ENCODE assay signal across 8 cellular contexts in genomic region chr9:23851024-23851629, GRCh38. TPM values are rescaled to one million over a fixed set of nuclear protein-coding genes. Genes with fewer than 3 reads are reported as not detected.
DNase-seq lines count a peak whose midpoint lies in the region; ATAC-seq and TF ChIP-seq lines count a peak whose summit lies in the region.

No MANE protein-coding gene starts in this region.

- no peaks in the 10 kb centered on the region for H3K36me3 Mint-ChIP-seq in activated naive CD8-positive, alpha-beta T cell treated with anti-CD3 and anti-CD28 coated beads for 36 hours
- H3K36me3 Mint-ChIP-seq in activated naive CD8-positive, alpha-beta T cell treated with anti-CD3 and anti-CD28 coated beads, Interleukin-2, amount 50 U/mL, for 24 hours (ENCODE audit: low read depth) = peaks cover 1% of the 10 kb centered on the region
- peaks cover 3% of the 10 kb centered on the region for H3K36me3 Mint-ChIP-seq in activated CD4-positive, alpha-beta T cell treated with anti-CD3 and anti-CD28 coated beads for 36 hours (ENCODE audit: low read depth)
- no peaks in the 10 kb centered on the region for H3K36me3 Mint-ChIP-seq in Calu3 (ENCODE audit: insufficient read depth, unreplicated experiment)

- peak overlapping the region; percentile 51 for H3K4me3 Mint-ChIP-seq in activated naive CD8-positive, alpha-beta T cell treated with anti-CD3 and anti-CD28 coated beads for 36 hours
- no peak overlapping the region for H3K4me3 Mint-ChIP-seq in activated naive CD8-positive, alpha-beta T cell treated with anti-CD3 and anti-CD28 coated beads, Interleukin-2, amount 50 U/mL, for 24 hours
- no peak overlapping the region for H3K4me3 Mint-ChIP-seq in activated CD4-positive, alpha-beta T cell treated with anti-CD3 and anti-CD28 coated beads for 36 hours
- H3K4me3 Mint-ChIP-seq in Calu3 (ENCODE audit: low read depth, unreplicated experiment) = no peak overlapping the region

- H3K36me3 ChIP-seq in colonic mucosa (no peaks in the 10 kb centered on the region), urinary bladder (ENCODE audit: insufficient read depth) (no peaks in the 10 kb centered on the region)

- 1% methylated on average over 46 of the region's 46 CpGs for WGBS in urinary bladder

- H3K4me1 ChIP-seq in colonic mucosa (no peaks in the 10 kb centered on the region), urinary bladder (ENCODE audit: insufficient read depth) (peaks cover 3% of the 10 kb centered on the region)

- H3K9me3 ChIP-seq in colonic mucosa = no peaks in the 10 kb centered on the region

- no peak overlapping the region for H3K27ac Mint-ChIP-seq in activated naive CD8-positive, alpha-beta T cell treated with anti-CD3 and anti-CD28 coated beads for 36 hours
- H3K27ac Mint-ChIP-seq in activated naive CD8-positive, alpha-beta T cell treated with anti-CD3 and anti-CD28 coated beads, Interleukin-2, amount 50 U/mL, for 24 hours = no peak overlapping the region
- H3K27ac Mint-ChIP-seq in activated CD4-positive, alpha-beta T cell treated with anti-CD3 and anti-CD28 coated beads for 36 hours = no peak overlapping the region
- no peak overlapping the region for H3K27ac Mint-ChIP-seq in Calu3 (ENCODE audit: unreplicated experiment)

- CTCF ChIA-PET in activated CD4-positive, alpha-beta T cell treated with anti-CD3 and anti-CD28 coated beads for 36 hours (lab: Charles Lee) = no interaction called here
- CTCF ChIA-PET in Calu3 (lab: Charles Lee) = no interaction called here

- POLR2A ChIA-PET in activated CD4-positive, alpha-beta T cell treated with anti-CD3 and anti-CD28 coated beads for 36 hours (lab: Charles Lee) = no interaction called here

- peaks cover 37% of the 10 kb centered on the region for H3K27me3 Mint-ChIP-seq in activated naive CD8-positive, alpha-beta T cell treated with anti-CD3 and anti-CD28 coated beads for 36 hours
- peaks cover 24% of the 10 kb centered on the region for H3K27me3 Mint-ChIP-seq in activated naive CD8-positive, alpha-beta T cell treated with anti-CD3 and anti-CD28 coated beads, Interleukin-2, amount 50 U/mL, for 24 hours
- peaks cover 25% of the 10 kb centered on the region for H3K27me3 Mint-ChIP-seq in activated CD4-positive, alpha-beta T cell treated with anti-CD3 and anti-CD28 coated beads for 36 hours
- no peaks in the 10 kb centered on the region for H3K27me3 Mint-ChIP-seq in Calu3 (ENCODE audit: unreplicated experiment)

- H3K9ac ChIP-seq in colonic mucosa (ENCODE audit: low read depth in 2 of 2, low read length in 2 of 2) = no peak overlapping the region

- TF ChIP-seq CTCF in colonic mucosa (IDR thresholded peaks at IDR 0.05) (no peak), Calu3 (IDR thresholded peaks at IDR 0.05; ENCODE audit: unreplicated experiment) (no peak)

- H3K27ac ChIP-seq in colonic mucosa (no peak overlapping the region), urinary bladder (ENCODE audit: low read depth) (no peak overlapping the region)

- no peak for ATAC-seq in activated naive CD8-positive, alpha-beta T cell treated with anti-CD3 and anti-CD28 coated beads, Interleukin-2, amount 50 U/mL, for 24 hours
- ATAC-seq in activated CD4-positive, alpha-beta T cell treated with anti-CD3 and anti-CD28 coated beads for 36 hours = no peak

- H3K4me3 ChIP-seq in colonic mucosa (peak overlapping the region; percentile 26), urinary bladder (ENCODE audit: low read depth, low read length) (peak overlapping the region; percentile 36)

- BruUV-seq in Calu3 (replicated peaks; lab: Mats Ljungman, UMichigan) = no TSS peak

- no peak for DNase-seq in activated naive CD8-positive, alpha-beta T cell treated with anti-CD3 and anti-CD28 coated beads for 36 hours
- DNase-seq in activated naive CD8-positive, alpha-beta T cell treated with anti-CD3 and anti-CD28 coated beads, Interleukin-2, amount 50 U/mL, for 24 hours = no peak
- DNase-seq in colonic mucosa = peak; percentile 32
- DNase-seq in mesenteric fat pad (ENCODE audit: low spot score) = peak; percentile 82
- no peak for DNase-seq in activated CD4-positive, alpha-beta T cell treated with anti-CD3 and anti-CD28 coated beads for 36 hours
- no peak for DNase-seq in Calu3
- DNase-seq in activated CD4-positive, alpha-beta T cell treated with anti-CD3 and anti-CD28 coated beads, Interleukin-2, amount 50 U/mL, for 4 hours = no peak

- H3K9me3 Mint-ChIP-seq in activated naive CD8-positive, alpha-beta T cell treated with anti-CD3 and anti-CD28 coated beads for 36 hours = peaks cover 7% of the 10 kb centered on the region
- peaks cover 7% of the 10 kb centered on the region for H3K9me3 Mint-ChIP-seq in activated naive CD8-positive, alpha-beta T cell treated with anti-CD3 and anti-CD28 coated beads, Interleukin-2, amount 50 U/mL, for 24 hours
- peaks cover 5% of the 10 kb centered on the region for H3K9me3 Mint-ChIP-seq in activated CD4-positive, alpha-beta T cell treated with anti-CD3 and anti-CD28 coated beads for 36 hours (ENCODE audit: low read depth)
- H3K9me3 Mint-ChIP-seq in Calu3 (ENCODE audit: low read depth, unreplicated experiment) = peaks cover 7% of the 10 kb centered on the region

- peaks cover 5% of the 10 kb centered on the region for H3K27me3 ChIP-seq in colonic mucosa

- peaks cover 6% of the 10 kb centered on the region for H3K4me1 Mint-ChIP-seq in activated naive CD8-positive, alpha-beta T cell treated with anti-CD3 and anti-CD28 coated beads for 36 hours
- H3K4me1 Mint-ChIP-seq in activated naive CD8-positive, alpha-beta T cell treated with anti-CD3 and anti-CD28 coated beads, Interleukin-2, amount 50 U/mL, for 24 hours = no peaks in the 10 kb centered on the region
- H3K4me1 Mint-ChIP-seq in activated CD4-positive, alpha-beta T cell treated with anti-CD3 and anti-CD28 coated beads for 36 hours = peaks cover 3% of the 10 kb centered on the region
- no peaks in the 10 kb centered on the region for H3K4me1 Mint-ChIP-seq in Calu3 (ENCODE audit: low read depth, unreplicated experiment)

- intact Hi-C loops in colonic mucosa (cut with DNase I) (no loop called here), Calu3 (cut with micrococcal nuclease; ENCODE audit: unreplicated experiment) (no loop called here)
- intact Hi-C loops in activated CD4-positive, alpha-beta T cell treated with anti-CD3 and anti-CD28 coated beads for 36 hours (cut with DNase I, micrococcal nuclease) = no loop called here

RNA-seq across cellular contexts. Expression of gene ELAVL2, which starts 25.1 kb away (rescaled TPM):
- not detected for total RNA-seq in activated naive CD8-positive, alpha-beta T cell treated with anti-CD3 and anti-CD28 coated beads for 36 hours
- total RNA-seq in colonic mucosa (under 1 TPM; 0.24 to 0.30 TPM), mesenteric fat pad (not detected), urinary bladder (14.8 TPM), Calu3 (2022) (not detected in 2 replicates)
- polyA plus RNA-seq in urinary bladder = 0.54 TPM
- not detected for total RNA-seq in activated CD4-positive, alpha-beta T cell treated with anti-CD3 and anti-CD28 coated beads for 36 hours

Comparison
In these comparisons a context has a peak if more than half of its experiments do, and no peak if none do; other contexts are left out.
1. DNase-seq: peak in colonic mucosa (single experiment) and mesenteric fat pad (single experiment); none in activated naive CD8-positive, alpha-beta T cell treated with anti-CD3 and anti-CD28 coated beads for 36 hours (single experiment), activated naive CD8-positive, alpha-beta T cell treated with anti-CD3 and anti-CD28 coated beads, Interleukin-2, amount 50 U/mL, for 24 hours (single experiment), activated CD4-positive, alpha-beta T cell treated with anti-CD3 and anti-CD28 coated beads for 36 hours (single experiment), Calu3 (single experiment) and activated CD4-positive, alpha-beta T cell treated with anti-CD3 and anti-CD28 coated beads, Interleukin-2, amount 50 U/mL, for 4 hours (0 of 2).
2. RNA of gene ELAVL2, which starts 25.1 kb away (total RNA-seq): 14.8 TPM in urinary bladder (single experiment); not detected in mesenteric fat pad (single experiment), 0.24 to 0.30 TPM in colonic mucosa, not detected in activated naive CD8-positive, alpha-beta T cell treated with anti-CD3 and anti-CD28 coated beads for 36 hours, not detected in activated CD4-positive, alpha-beta T cell treated with anti-CD3 and anti-CD28 coated beads for 36 hours and not detected in Calu3; every median in the first group is over 10 times any median in the second.